1 cellular context compared by ENCODE assay signal in genomic region chr15:74958908-74959642, GRCh38.
TF ChIP-seq lines count a peak whose summit lies in the region.

No MANE protein-coding gene starts in this region.

TF ChIP-seq in HepG2, 621 proteins besides CTCF, POLR2A, EP300 and RAD21 (continued from another document):
- TF ChIP-seq KDM2A (CRISPR knock-in tag; IDR thresholded peaks at IDR 0.05; ENCODE audit: borderline replicate concordance, low read depth), result no peak
- TF ChIP-seq MEIS1 (CRISPR knock-in tag; IDR thresholded peaks at IDR 0.05; ENCODE audit: borderline replicate concordance), result no peak
